ENCODE assay signal across 8 cellular contexts in genomic region chrX:71068052-71068918, GRCh38. TPM values are rescaled to one million over a fixed set of nuclear protein-coding genes. Genes with fewer than 3 reads are reported as not detected.
A peak's percentile ranks its signal among the peaks of the same experiment; 100 is the strongest.
DNase-seq lines count a peak whose midpoint lies in the region; ATAC-seq and TF ChIP-seq lines count a peak whose summit lies in the region.

SNX12 (minus strand) TSS chrX:71068334; CDS start chrX:71068306, 28 bp downstream.

- intact Hi-C loops in aorta (cut with DNase I): no loop called here

- in situ Hi-C loops in astrocyte of the cerebellum (cut with HindIII; ENCODE audit: low sequenced_read_pairs): no loop called here

- WGBS in aorta, 2 donors: 1 to 32% methylated on average over 72 of the region's 72 CpGs

- H3K4me3 ChIP-seq in astrocyte of the cerebellum (ENCODE audit: low read depth, low read length) (peak within 1 kb of the TSS; percentile 65), aorta (ENCODE audit: low read length in 2 of 2) (peak within 1 kb of the TSS; percentile 41 to 94)

- H3K36me3 ChIP-seq in aorta (ENCODE audit: control insufficient read depth in 1 of 2, insufficient read depth in 2 of 2, low read length in 1 of 2): no peaks in the 10 kb centered on the region

- H3K9me3 ChIP-seq in aorta (ENCODE audit: control insufficient read depth, low read length): no peaks in the 10 kb centered on the region

- TF ChIP-seq CTCF in astrocyte of the cerebellum (IDR thresholded peaks at IDR 0.05; ENCODE audit: low read depth, low read length, missing control alignments): no peak

- no peaks in the 10 kb centered on the region for H3K4me1 ChIP-seq in aorta (ENCODE audit: control insufficient read depth in 1 of 2, insufficient read depth in 2 of 2, low read length in 2 of 2)

- H3K27ac ChIP-seq in aorta (ENCODE audit: low read depth in 1 of 2, low read length in 2 of 2): peak within 1 kb of the TSS in 1 of 2 donors; percentile 86

- ATAC-seq in GM18517 (IDR thresholded peaks at IDR 0.05; ENCODE audit: unreplicated experiment) (peak; percentile 96), HG03039 (IDR thresholded peaks at IDR 0.05; ENCODE audit: unreplicated experiment) (peak; percentile 97), aorta (ENCODE audit: low FRiP score) (peak; percentile 99)

- no peaks in the 10 kb centered on the region for H3K27me3 ChIP-seq in aorta (ENCODE audit: control insufficient read depth in 1 of 2, insufficient read depth in 2 of 2, low read length in 1 of 2)

- peak; percentile 93 to 97 for DNase-seq in NCI-H2081 (lab: John Stamatoyannopoulos, UW)
- DNase-seq in T-helper 9 cell: peak; percentile 73
- peak; percentile 80 for DNase-seq in astrocyte of the cerebellum (ENCODE audit: low read depth)
- DNase-seq in hepatic stellate cell (ENCODE audit: low spot score): peak; percentile 81
- peak; percentile 88 for DNase-seq in renal cortical epithelial cell (ENCODE audit: low read depth)
- peak; percentile 93 to 95 for DNase-seq in aorta

RNA-seq across cellular contexts. Expression of gene SNX12, which starts in this region (rescaled TPM):
- 66.9 and 76.5 TPM in 2 replicates for total RNA-seq in renal cortical epithelial cell
- total RNA-seq in aorta: 10 to 100 TPM; 50.2 to 60.4 TPM
- 10 to 100 TPM; 31.8 to 66.0 TPM for polyA plus RNA-seq in aorta
